In the genomic region with DNA sequence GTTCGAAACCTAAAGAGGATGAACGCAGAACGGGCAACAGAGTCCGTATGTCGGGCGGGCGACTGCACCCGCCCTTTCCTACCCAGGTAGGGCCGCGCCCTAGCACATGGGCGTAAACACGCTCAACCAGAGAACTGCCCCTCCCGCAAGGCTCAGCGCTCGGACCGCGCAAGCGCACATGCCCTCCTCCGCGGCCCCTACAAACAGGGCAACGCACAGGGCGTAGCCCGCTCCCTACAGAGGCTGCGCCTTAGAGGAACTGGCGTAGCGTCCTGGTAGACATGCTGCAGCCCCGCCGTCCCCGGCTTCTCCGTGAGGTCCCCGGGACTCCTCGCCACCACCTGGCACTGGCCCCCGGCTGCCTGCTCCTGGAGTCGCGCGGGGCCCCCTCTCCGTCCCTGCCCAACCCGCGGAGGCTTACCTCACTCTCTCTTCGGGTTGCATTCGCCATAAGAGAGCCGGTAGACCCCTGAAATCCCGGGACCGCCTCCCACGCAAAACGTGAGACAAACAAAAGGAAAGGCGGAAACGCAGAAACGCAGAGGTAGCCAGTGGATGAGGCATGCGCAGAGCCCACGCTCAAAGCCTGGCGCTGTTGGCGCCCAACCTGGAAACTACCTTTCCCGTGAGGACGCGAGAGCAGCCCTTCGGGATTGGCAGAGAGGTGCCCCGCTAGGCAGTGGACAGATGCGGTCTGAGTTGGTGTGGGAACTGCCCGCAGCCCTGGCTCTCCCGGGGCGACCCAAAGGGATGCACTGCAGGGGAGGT, we compare ENCODE assay signal across 8 cellular contexts.
DNase-seq lines count a peak whose midpoint lies in the region; ATAC-seq and TF ChIP-seq lines count a peak whose summit lies in the region.

A gene (minus strand): TSS at position 518 of the 768 bp plus-strand sequence. CDS start 1,642 bp downstream, outside the sequence.

- peak within 1 kb of the TSS; percentile 88 for H3K9ac ChIP-seq in OCI-LY3 (ENCODE audit: low read length)

- TF ChIP-seq CTCF in OCI-LY3 (IDR thresholded peaks at IDR 0.05; ENCODE audit: low read depth, low read length) = no peak

- H3K4me3 ChIP-seq in OCI-LY3 (ENCODE audit: low read length) = peak within 1 kb of the TSS; percentile 98

- no peaks in the 10 kb centered on the region for H3K27me3 ChIP-seq in OCI-LY3 (ENCODE audit: low read depth, low read length)

- H3K9me3 ChIP-seq in OCI-LY3 (ENCODE audit: insufficient read depth, low read length) = no peaks in the 10 kb centered on the region

- H3K4me1 ChIP-seq in OCI-LY3 (ENCODE audit: low read length) = peaks cover 12% of the 10 kb centered on the region

- H3K27ac ChIP-seq in OCI-LY3 (ENCODE audit: low read length) = peak within 1 kb of the TSS; percentile 91

- ATAC-seq in GM21528 (IDR thresholded peaks at IDR 0.05; ENCODE audit: low FRiP score, unreplicated experiment) = peak; percentile 95

- peak within 1 kb of the TSS; percentile 97 for H2AFZ ChIP-seq in OCI-LY3 (ENCODE audit: low read depth, low read length)

- H3K36me3 ChIP-seq in OCI-LY3 (replicated peaks; ENCODE audit: low read depth, low read length) = no peaks in the 10 kb centered on the region

- H4K20me1 ChIP-seq in OCI-LY3 (ENCODE audit: insufficient read depth, low read length) = no peaks in the 10 kb centered on the region

- H3K4me2 ChIP-seq in OCI-LY3 (ENCODE audit: low read length) = peak within 1 kb of the TSS; percentile 86

- DNase-seq in DMS 273 treated with DMSO at 0.1 percent for 48 hours (lab: John Stamatoyannopoulos, UW) = peak; percentile 73
- DNase-seq in HuH-7.5 (ENCODE audit: low spot score) = peak; percentile 43
- peak; percentile 96 for DNase-seq in activated CD8-positive, alpha-beta memory T cell treated with anti-CD3 and anti-CD28 coated beads, Interleukin-2, amount 50 U/mL, for 48 hours
- peak; percentile 82 for DNase-seq in epidermal melanocyte (ENCODE audit: insufficient read length, low spot score)
- peak; percentile 88 for DNase-seq in middle frontal gyrus (ENCODE audit: extremely low spot score, low spot score)
- peak; percentile 83 to 88 for DNase-seq in stimulated activated CD8-positive, alpha-beta memory T cell treated with anti-CD3 and anti-CD28 coated beads, Interleukin-2, amount 100 ng/mL, for 1 hour (ENCODE audit: low read depth in 2 of 2)

- peaks cover 9% of the 10 kb centered on the region; the same call in 1 of the 2 replicates for H3K79me2 ChIP-seq in OCI-LY3 (ENCODE audit: low read length)

Comparison
In these comparisons a context has a peak if more than half of its experiments do, and no peak if none do; other contexts are left out.
1. Peak in every context shown above with its lines: DNase-seq, ATAC-seq, H3K4me3 ChIP-seq and H3K27ac ChIP-seq.
2. DNase-seq: peak in every context shown above with its lines; median percentile 96 in activated CD8-positive, alpha-beta memory T cell treated with anti-CD3 and anti-CD28 coated beads, Interleukin-2, amount 50 U/mL, for 48 hours; 88 in middle frontal gyrus; 86 in stimulated activated CD8-positive, alpha-beta memory T cell treated with anti-CD3 and anti-CD28 coated beads, Interleukin-2, amount 100 ng/mL, for 1 hour; 82 in epidermal melanocyte; 73 in DMS 273 treated with DMSO at 0.1 percent for 48 hours; 43 in HuH-7.5.